18 cellular contexts compared by ENCODE assay signal in genomic region chr4:2804449-2804972, GRCh38. TPM values are rescaled to one million over a fixed set of nuclear protein-coding genes. Genes with fewer than 3 reads are reported as not detected.
A peak's percentile ranks its signal among the peaks of the same experiment; 100 is the strongest.
DNase-seq lines count a peak whose midpoint lies in the region; ATAC-seq and TF ChIP-seq lines count a peak whose summit lies in the region.
"Had no signal": no experiment of that assay in that cellular context is flagged by ENCODE, and none has a peak within 500 bp of the region (broad histone marks: within the 10 kb centered on the region; RNA-seq: fewer than 3 reads in every experiment).

No MANE protein-coding gene starts in this region.

- peak in 1 of 2 donors; percentile 12 for DNase-seq in thyroid gland
- DNase-seq in EL: no peak
- DNase-seq in OCI-M2 (lab: John Stamatoyannopoulos, UW; ENCODE audit: unreplicated experiment): no peak
- DNase-seq: activated CD4-positive, alpha-beta memory T cell treated with anti-CD3 and anti-CD28 coated beads for 36 hours; activated T-cell treated with anti-CD3 and anti-CD28 coated beads, Interleukin-2, amount 50 U/mL, for 24 hours; brain microvascular endothelial cell; dermis blood vessel endothelial cell; H9; KG1; NCI-H2081 treated with DMSO at 0.1 percent for 48 hours; NCI-H510A; nephron progenitor cell had no signal

- 65 to 72% methylated on average over 10 of the region's 10 CpGs for WGBS in thyroid gland, 2 donors

- peak overlapping the region; percentile 58 to 70 for H3K27ac ChIP-seq in mucosa of rectum (ENCODE audit: low read depth in 2 of 2, low read length in 2 of 2)
- H3K27ac ChIP-seq in thyroid gland: peak overlapping the region in 2 of 3 donors; percentile 46 to 60
- H3K27ac ChIP-seq: brain microvascular endothelial cell had no signal

- H3K9me3 Mint-ChIP-seq in dendritic cell treated with granulocyte-macrophage colony-stimulating factor and Interleukin-4, amounts not matched to agents 40 ng/mL and 50 ng/mL, for 4 days: no peaks in the 10 kb centered on the region
- H3K9me3 Mint-ChIP-seq: activated CD4-positive, alpha-beta memory T cell treated with anti-CD3 and anti-CD28 coated beads for 36 hours; activated naive CD4-positive, alpha-beta T cell treated with anti-CD3 and anti-CD28 coated beads, Interleukin-2, amount 50 U/mL, for 72 hours; activated T-cell treated with anti-CD3 and anti-CD28 coated beads, Interleukin-2, amount 50 U/mL, for 24 hours; H9; nephron progenitor cell had no signal

- no peak for TF ChIP-seq CTCF in thyroid gland (IDR thresholded peaks at IDR 0.05)

- peaks cover 95% of the 10 kb centered on the region for H3K36me3 Mint-ChIP-seq in dendritic cell treated with granulocyte-macrophage colony-stimulating factor and Interleukin-4, amounts not matched to agents 40 ng/mL and 50 ng/mL, for 4 days (ENCODE audit: low read depth)
- H3K36me3 Mint-ChIP-seq: activated naive CD4-positive, alpha-beta T cell treated with anti-CD3 and anti-CD28 coated beads, Interleukin-2, amount 50 U/mL, for 72 hours had no signal

- peak overlapping the region; percentile 49 for H3K4me3 Mint-ChIP-seq in dendritic cell treated with granulocyte-macrophage colony-stimulating factor and Interleukin-4, amounts not matched to agents 40 ng/mL and 50 ng/mL, for 4 days
- H3K4me3 Mint-ChIP-seq: activated CD4-positive, alpha-beta memory T cell treated with anti-CD3 and anti-CD28 coated beads for 36 hours; activated T-cell treated with anti-CD3 and anti-CD28 coated beads, Interleukin-2, amount 50 U/mL, for 24 hours; H9; nephron progenitor cell had no signal

- TF ChIP-seq RAD21 in Ishikawa (IDR thresholded peaks at IDR 0.05; ENCODE audit: low read depth): no peak

- H3K4me3 ChIP-seq in mucosa of rectum (ENCODE audit: low read length in 2 of 2): no peak overlapping the region
- no peak overlapping the region for H3K4me3 ChIP-seq in thyroid gland (replicated peaks in 1 of 3)
- H3K4me3 ChIP-seq: lung had no signal

- no peak for TF ChIP-seq POLR2A in thyroid gland (IDR thresholded peaks at IDR 0.05)

- H3K36me3 ChIP-seq in mucosa of rectum (ENCODE audit: control insufficient read depth in 2 of 2, insufficient read depth in 2 of 2, low read length in 2 of 2) (no peaks in the 10 kb centered on the region), thyroid gland (no peaks in the 10 kb centered on the region)
- H3K36me3 ChIP-seq: brain microvascular endothelial cell had no signal

- no peak for TF ChIP-seq EP300 in Ishikawa (IDR thresholded peaks at IDR 0.05; ENCODE audit: borderline replicate concordance)

- peak overlapping the region; percentile 71 for H3K27ac Mint-ChIP-seq in dendritic cell treated with granulocyte-macrophage colony-stimulating factor and Interleukin-4, amounts not matched to agents 40 ng/mL and 50 ng/mL, for 4 days
- H3K27ac Mint-ChIP-seq: activated CD4-positive, alpha-beta memory T cell treated with anti-CD3 and anti-CD28 coated beads for 36 hours; activated T-cell treated with anti-CD3 and anti-CD28 coated beads, Interleukin-2, amount 50 U/mL, for 24 hours; nephron progenitor cell had no signal

- H3K4me1 Mint-ChIP-seq in dendritic cell treated with granulocyte-macrophage colony-stimulating factor and Interleukin-4, amounts not matched to agents 40 ng/mL and 50 ng/mL, for 4 days (ENCODE audit: low read depth): peaks cover 92% of the 10 kb centered on the region

- H3K27me3 ChIP-seq in mucosa of rectum (ENCODE audit: control insufficient read depth in 2 of 2, insufficient read depth in 2 of 2, low read length in 2 of 2): no peaks in the 10 kb centered on the region
- H3K27me3 ChIP-seq in thyroid gland: no peaks in the 10 kb centered on the region
- H3K27me3 ChIP-seq: brain microvascular endothelial cell had no signal

- intact Hi-C loops in dendritic cell treated with granulocyte-macrophage colony-stimulating factor and Interleukin-4, amounts not matched to agents 40 ng/mL and 50 ng/mL, for 4 days (cut with micrococcal nuclease): loop anchor here (5.0 kb wide), 1 partner anchor 42 kb away; no protein-coding TSS in a partner anchor
- intact Hi-C loops in thyroid gland (cut with DNase I): no loop called here

- H3K9ac ChIP-seq in mucosa of rectum (ENCODE audit: low read depth in 1 of 2, low read length in 2 of 2): peak overlapping the region in 1 of 2 donors; percentile 56

- H3K27me3 Mint-ChIP-seq in dendritic cell treated with granulocyte-macrophage colony-stimulating factor and Interleukin-4, amounts not matched to agents 40 ng/mL and 50 ng/mL, for 4 days: no peaks in the 10 kb centered on the region
- H3K27me3 Mint-ChIP-seq: activated CD4-positive, alpha-beta memory T cell treated with anti-CD3 and anti-CD28 coated beads for 36 hours; activated T-cell treated with anti-CD3 and anti-CD28 coated beads, Interleukin-2, amount 50 U/mL, for 24 hours had no signal

- H3K9me3 ChIP-seq in mucosa of rectum (ENCODE audit: control insufficient read depth in 2 of 2, low read length in 2 of 2) (no peaks in the 10 kb centered on the region), thyroid gland (no peaks in the 10 kb centered on the region)

- H3K4me1 ChIP-seq in mucosa of rectum (ENCODE audit: control insufficient read depth in 2 of 2, insufficient read depth in 2 of 2, low read length in 2 of 2) (peaks cover 61 to 81% of the 10 kb centered on the region in 2 donors), thyroid gland (peaks cover 60 to 76% of the 10 kb centered on the region in 2 donors)

- no peak for ATAC-seq in HG02798 (IDR thresholded peaks at IDR 0.05; ENCODE audit: poor library complexity, unreplicated experiment)

TF ChIP-seq in Ishikawa, 13 proteins besides CTCF, POLR2A, EP300 and RAD21:
- 0 out of 2 replicates have a peak, but pooled peaks have one; percentile 23 for TF ChIP-seq ZBTB7A (IDR thresholded peaks at IDR 0.05; ENCODE audit: low read depth)
- no peak for TF ChIP-seq EGR1 (IDR thresholded peaks at IDR 0.05)

RNA-seq across cellular contexts. Expression of gene SH3BP2, which starts 11.6 kb away (rescaled TPM):
- total RNA-seq in thyroid gland: 10 to 100 TPM; 29.6 to 43.5 (median 36.7) TPM

RNA-seq across cellular contexts. Expression of gene ADD1, which starts 39.1 kb away (rescaled TPM):
- total RNA-seq in thyroid gland: 100 to 1,000 TPM; 190 to 222 (median 194) TPM

RNA-seq across cellular contexts. Expression of gene TNIP2, which starts 48.4 kb away (rescaled TPM):
- 10 to 100 TPM; 44.7 to 65.4 (median 52.2) TPM for total RNA-seq in thyroid gland
